ENCODE assay signal across 7 cellular contexts in the genomic region with DNA sequence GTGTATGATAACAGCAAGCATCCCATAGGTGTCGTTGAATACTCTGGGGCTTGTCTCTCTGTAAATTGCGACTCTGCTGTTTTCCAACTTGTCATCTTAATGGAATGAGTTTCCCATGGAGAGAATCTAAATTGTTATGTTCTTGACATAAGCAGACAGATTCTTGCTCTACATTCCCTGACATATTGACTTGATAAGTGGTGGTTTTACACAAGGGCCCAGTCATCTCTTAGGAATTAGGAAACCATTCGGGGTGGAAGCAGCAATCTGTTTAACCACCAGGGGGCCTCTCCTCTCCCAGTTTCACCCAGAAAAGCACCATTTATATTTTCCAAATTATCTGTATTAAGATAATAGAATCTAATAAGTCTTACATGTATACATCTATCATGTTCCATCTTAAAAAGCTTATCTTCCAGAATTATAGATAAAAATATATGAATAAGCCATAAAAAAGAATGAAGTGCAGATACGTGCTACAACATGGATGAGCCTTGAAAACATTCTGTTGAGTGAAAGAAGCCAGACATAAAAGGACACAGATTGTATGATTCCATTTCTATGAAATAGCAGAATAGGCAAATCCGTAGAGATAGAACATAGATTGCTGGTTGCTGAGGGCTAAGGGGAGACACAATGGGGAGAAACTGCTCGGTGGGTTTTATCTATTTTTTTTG. TPM values are rescaled to one million over a fixed set of nuclear protein-coding genes. Genes with fewer than 3 reads are reported as not detected.
DNase-seq lines count a peak whose midpoint lies in the region; ATAC-seq and TF ChIP-seq lines count a peak whose summit lies in the region.

No MANE protein-coding gene starts in this region.

- no peaks in the 10 kb centered on the region for H3K27me3 ChIP-seq in HUES48 (ENCODE audit: control insufficient read depth, insufficient read depth, low read length)

- H3K27me3 Mint-ChIP-seq in naive B cell = no peaks in the 10 kb centered on the region

- H3K36me3 ChIP-seq in HUES48 (ENCODE audit: control insufficient read depth, insufficient read depth, low read length) = peaks cover 97% of the 10 kb centered on the region

- no peak overlapping the region for H3K4me3 Mint-ChIP-seq in naive B cell

- no peaks in the 10 kb centered on the region for H3K9me3 Mint-ChIP-seq in naive B cell

- TF ChIP-seq CTCF in epithelial cell of esophagus (IDR thresholded peaks at IDR 0.05; ENCODE audit: insufficient read depth, low read depth, low read length, missing control alignments) = peak; percentile 89

- peaks cover 14 to 19% of the 10 kb centered on the region in 2 donors for H3K36me3 Mint-ChIP-seq in naive B cell

- ATAC-seq in SK-N-SH treated with all-trans-retinoic acid at 6 μM for 48 hours = peak; percentile 99
- no peak for ATAC-seq in naive B cell (ENCODE audit: low read depth in 2 of 2)
- ATAC-seq in GM21717 (IDR thresholded peaks at IDR 0.05; ENCODE audit: unreplicated experiment) = no peak
- ATAC-seq in HG03354 (IDR thresholded peaks at IDR 0.05; ENCODE audit: poor library complexity, severe bottlenecking, unreplicated experiment) = no peak

- in situ Hi-C loops in G401 (cut with HindIII; ENCODE audit: low sequenced_read_pairs) = no loop called here

- H3K27ac Mint-ChIP-seq in naive B cell = no peak overlapping the region

- H3K4me1 Mint-ChIP-seq in naive B cell = peaks cover 0 to under 1% (median 0%) of the 10 kb centered on the region in 3 donors

- no peaks in the 10 kb centered on the region for H3K9me3 ChIP-seq in HUES48 (ENCODE audit: control insufficient read depth, insufficient read depth, low read length)

- H3K4me3 ChIP-seq in HUES48 (ENCODE audit: low read depth, low read length) (no peak overlapping the region), epithelial cell of esophagus (ENCODE audit: low read length) (no peak overlapping the region)

- peaks cover 3% of the 10 kb centered on the region; the same call in 1 of the 2 replicates for H3K4me1 ChIP-seq in HUES48 (ENCODE audit: control insufficient read depth, insufficient read depth, low read length)

- DNase-seq in G401 (ENCODE audit: low spot score) = peak; percentile 43
- peak; percentile 87 for DNase-seq in epithelial cell of esophagus (ENCODE audit: low read depth)
- DNase-seq in naive B cell = peak; percentile 25

- H3K9ac ChIP-seq in HUES48 (ENCODE audit: low read depth, low read length) = no peak overlapping the region

- H3K27ac ChIP-seq in HUES48 (ENCODE audit: low read depth, low read length) = peak overlapping the region; percentile 74

TF ChIP-seq in SK-N-SH treated with all-trans-retinoic acid at 6 μM for 48 hours, 23 proteins besides CTCF, POLR2A, EP300 and RAD21 (continues in another document):
- TF ChIP-seq ZNF8 (CRISPR knock-in tag; IDR thresholded peaks at IDR 0.05) (no peak), ZFP3 (CRISPR knock-in tag; IDR thresholded peaks at IDR 0.05) (no peak), CSDC2 (CRISPR knock-in tag; IDR thresholded peaks at IDR 0.05) (no peak), GLIS3 (CRISPR knock-in tag; IDR thresholded peaks at IDR 0.05) (no peak), CSRNP3 (CRISPR knock-in tag; IDR thresholded peaks at IDR 0.05) (no peak), ZFP30 (CRISPR knock-in tag; IDR thresholded peaks at IDR 0.05) (no peak), TCF4 (CRISPR knock-in tag; IDR thresholded peaks at IDR 0.05; ENCODE audit: borderline replicate concordance) (peak; percentile 85), CREB5 (CRISPR knock-in tag; IDR thresholded peaks at IDR 0.05; ENCODE audit: low read depth) (no peak), SNAI2 (CRISPR knock-in tag; IDR thresholded peaks at IDR 0.05) (no peak), TOX (CRISPR knock-in tag; IDR thresholded peaks at IDR 0.05; ENCODE audit: borderline replicate concordance) (no peak), PPARA (CRISPR knock-in tag; IDR thresholded peaks at IDR 0.05; ENCODE audit: borderline replicate concordance) (no peak), RARB (CRISPR knock-in tag; IDR thresholded peaks at IDR 0.05) (no peak), ISL1 (CRISPR knock-in tag; IDR thresholded peaks at IDR 0.05) (peak; percentile 82), ZNF565 (CRISPR knock-in tag; conservative IDR thresholded peaks at IDR 0.05; ENCODE audit: low read depth) (no peak), ZNF70 (CRISPR knock-in tag; IDR thresholded peaks at IDR 0.05) (no peak), ESRRG (CRISPR knock-in tag; IDR thresholded peaks at IDR 0.05) (no peak), BACH2 (CRISPR knock-in tag; IDR thresholded peaks at IDR 0.05; ENCODE audit: borderline replicate concordance) (no peak), OSR1 (CRISPR knock-in tag; IDR thresholded peaks at IDR 0.05) (no peak)
- TF ChIP-seq, protein P1, sequence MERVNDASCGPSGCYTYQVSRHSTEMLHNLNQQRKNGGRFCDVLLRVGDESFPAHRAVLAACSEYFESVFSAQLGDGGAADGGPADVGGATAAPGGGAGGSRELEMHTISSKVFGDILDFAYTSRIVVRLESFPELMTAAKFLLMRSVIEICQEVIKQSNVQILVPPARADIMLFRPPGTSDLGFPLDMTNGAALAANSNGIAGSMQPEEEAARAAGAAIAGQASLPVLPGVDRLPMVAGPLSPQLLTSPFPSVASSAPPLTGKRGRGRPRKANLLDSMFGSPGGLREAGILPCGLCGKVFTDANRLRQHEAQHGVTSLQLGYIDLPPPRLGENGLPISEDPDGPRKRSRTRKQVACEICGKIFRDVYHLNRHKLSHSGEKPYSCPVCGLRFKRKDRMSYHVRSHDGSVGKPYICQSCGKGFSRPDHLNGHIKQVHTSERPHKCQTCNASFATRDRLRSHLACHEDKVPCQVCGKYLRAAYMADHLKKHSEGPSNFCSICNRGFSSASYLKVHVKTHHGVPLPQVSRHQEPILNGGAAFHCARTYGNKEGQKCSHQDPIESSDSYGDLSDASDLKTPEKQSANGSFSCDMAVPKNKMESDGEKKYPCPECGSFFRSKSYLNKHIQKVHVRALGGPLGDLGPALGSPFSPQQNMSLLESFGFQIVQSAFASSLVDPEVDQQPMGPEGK (CRISPR knock-in tag; IDR thresholded peaks at IDR 0.05; ENCODE audit: borderline replicate concordance) = no peak
- TF ChIP-seq, protein P2, sequence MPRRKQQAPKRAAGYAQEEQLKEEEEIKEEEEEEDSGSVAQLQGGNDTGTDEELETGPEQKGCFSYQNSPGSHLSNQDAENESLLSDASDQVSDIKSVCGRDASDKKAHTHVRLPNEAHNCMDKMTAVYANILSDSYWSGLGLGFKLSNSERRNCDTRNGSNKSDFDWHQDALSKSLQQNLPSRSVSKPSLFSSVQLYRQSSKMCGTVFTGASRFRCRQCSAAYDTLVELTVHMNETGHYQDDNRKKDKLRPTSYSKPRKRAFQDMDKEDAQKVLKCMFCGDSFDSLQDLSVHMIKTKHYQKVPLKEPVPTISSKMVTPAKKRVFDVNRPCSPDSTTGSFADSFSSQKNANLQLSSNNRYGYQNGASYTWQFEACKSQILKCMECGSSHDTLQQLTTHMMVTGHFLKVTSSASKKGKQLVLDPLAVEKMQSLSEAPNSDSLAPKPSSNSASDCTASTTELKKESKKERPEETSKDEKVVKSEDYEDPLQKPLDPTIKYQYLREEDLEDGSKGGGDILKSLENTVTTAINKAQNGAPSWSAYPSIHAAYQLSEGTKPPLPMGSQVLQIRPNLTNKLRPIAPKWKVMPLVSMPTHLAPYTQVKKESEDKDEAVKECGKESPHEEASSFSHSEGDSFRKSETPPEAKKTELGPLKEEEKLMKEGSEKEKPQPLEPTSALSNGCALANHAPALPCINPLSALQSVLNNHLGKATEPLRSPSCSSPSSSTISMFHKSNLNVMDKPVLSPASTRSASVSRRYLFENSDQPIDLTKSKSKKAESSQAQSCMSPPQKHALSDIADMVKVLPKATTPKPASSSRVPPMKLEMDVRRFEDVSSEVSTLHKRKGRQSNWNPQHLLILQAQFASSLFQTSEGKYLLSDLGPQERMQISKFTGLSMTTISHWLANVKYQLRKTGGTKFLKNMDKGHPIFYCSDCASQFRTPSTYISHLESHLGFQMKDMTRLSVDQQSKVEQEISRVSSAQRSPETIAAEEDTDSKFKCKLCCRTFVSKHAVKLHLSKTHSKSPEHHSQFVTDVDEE (CRISPR knock-in tag; IDR thresholded peaks at IDR 0.05) = peak; percentile 20; the same call in 1 of the 2 replicates

RNA-seq across cellular contexts. Expression of gene MROH8, which starts 23.1 kb away (rescaled TPM):
- 0.07 and 1.8 TPM in 2 replicates for total RNA-seq in G401 (2014; rRNA removed; shearing (Covaris generic))
- polyA plus RNA-seq in naive B cell (ENCODE audit: low read depth in 6 of 6) = 1 to 10 TPM in 5 of 6 donors, under 1 TPM in 1; 0.89 to 3.9 (median 2.2) TPM

RNA-seq across cellular contexts. Expression of gene RPN2, which starts 23.3 kb away (rescaled TPM):
- total RNA-seq in G401 (2014; rRNA removed; shearing (Covaris generic)) = 216 and 273 TPM in 2 replicates
- 100 to 1,000 TPM; 190 to 343 (median 199) TPM for polyA plus RNA-seq in naive B cell (ENCODE audit: low read depth in 6 of 6)

RNA-seq across cellular contexts. Expression of gene GHRH, which starts 59.2 kb away (rescaled TPM):
- total RNA-seq in G401 (2014; rRNA removed; shearing (Covaris generic)) = not detected in 2 replicates
- not detected for polyA plus RNA-seq in naive B cell (ENCODE audit: low read depth in 6 of 6)

Comparison
In these comparisons a context has a peak if more than half of its experiments do, and no peak if none do; other contexts are left out.
1. DNase-seq: peak in every context shown above with its lines; median percentile 87 in epithelial cell of esophagus; 43 in G401; 25 in naive B cell.